Comparison of ENCODE assay signal across 22 cellular contexts in genomic region chr22:47055461-47055860, GRCh38.
"Had no signal": no experiment of that assay in that cellular context is flagged by ENCODE, and none has a peak within 500 bp of the region (broad histone marks: within the 10 kb centered on the region; RNA-seq: fewer than 3 reads in every experiment).

No MANE protein-coding gene starts in this region.

- H3K27me3 Mint-ChIP-seq: activated CD4-positive, alpha-beta memory T cell treated with anti-CD3 and anti-CD28 coated beads for 36 hours; activated CD8-positive, alpha-beta memory T cell treated with anti-CD3 and anti-CD28 coated beads, Interleukin-2, amount 10 ng/mL, durations not matched to agents 7 days and 5 days; activated naive CD4-positive, alpha-beta T cell treated with anti-CD3 and anti-CD28 coated beads, Interleukin-2, amount 50 U/mL, for 24 hours; naive thymus-derived CD8-positive, alpha-beta T cell had no signal

- H3K36me3 ChIP-seq: ovary had no signal

- H3K36me3 Mint-ChIP-seq: activated CD8-positive, alpha-beta memory T cell treated with anti-CD3 and anti-CD28 coated beads, Interleukin-2, amount 10 ng/mL, durations not matched to agents 7 days and 5 days; activated naive CD4-positive, alpha-beta T cell treated with anti-CD3 and anti-CD28 coated beads, Interleukin-2, amount 50 U/mL, for 24 hours had no signal

- DNase-seq: activated CD4-positive, alpha-beta memory T cell treated with anti-CD3 and anti-CD28 coated beads for 36 hours; activated CD4-positive, alpha-beta T cell treated with anti-CD3 and anti-CD28 coated beads for 48 hours; activated CD4-positive, CD25-positive, alpha-beta regulatory T cell; activated CD8-positive, alpha-beta memory T cell treated with anti-CD3 and anti-CD28 coated beads, Interleukin-2, amount 10 ng/mL, durations not matched to agents 7 days and 5 days; activated effector memory CD4-positive, alpha-beta T cell treated with anti-CD3 and anti-CD28 coated beads, Interleukin-2, amount 50 U/mL, for 16 hours; activated T-cell treated with anti-CD3 and anti-CD28 coated beads for 4 hours; amniotic stem cell; cerebellar nuclear complex; islet precursor cell; stimulated activated CD4-positive, alpha-beta T cell treated with anti-CD3 and anti-CD28 coated beads, Interleukin-1b, Interleukin-23, amount 100 ng/mL, for 48 hours; stomach; T-helper 9 cell had no signal

- H3K9me3 Mint-ChIP-seq: activated CD4-positive, alpha-beta memory T cell treated with anti-CD3 and anti-CD28 coated beads for 36 hours; activated naive CD4-positive, alpha-beta T cell treated with anti-CD3 and anti-CD28 coated beads, Interleukin-2, amount 50 U/mL, for 24 hours; mesothelial cell of epicardium; naive thymus-derived CD8-positive, alpha-beta T cell; stimulated activated effector memory CD8-positive, alpha-beta T cell treated with anti-CD3 and anti-CD28 coated beads, Interleukin-12 subunit alpha, Interleukin-12 subunit beta, amount 100 ng/mL, for 72 hours had no signal

- H3K4me1 Mint-ChIP-seq: activated naive CD4-positive, alpha-beta T cell treated with anti-CD3 and anti-CD28 coated beads, Interleukin-2, amount 50 U/mL, for 24 hours had no signal

- H3K27ac Mint-ChIP-seq: activated CD4-positive, alpha-beta memory T cell treated with anti-CD3 and anti-CD28 coated beads for 36 hours; activated CD8-positive, alpha-beta memory T cell treated with anti-CD3 and anti-CD28 coated beads, Interleukin-2, amount 10 ng/mL, durations not matched to agents 7 days and 5 days; activated naive CD4-positive, alpha-beta T cell treated with anti-CD3 and anti-CD28 coated beads, Interleukin-2, amount 50 U/mL, for 24 hours; mesothelial cell of epicardium had no signal

- H3K4me3 ChIP-seq: heart left ventricle, ovary, psoas muscle, stomach, suprapubic skin, tibial nerve had no signal

- H3K9me3 ChIP-seq: heart left ventricle, ovary, psoas muscle, stomach, suprapubic skin, tibial nerve had no signal

- H3K4me3 Mint-ChIP-seq: activated CD4-positive, alpha-beta memory T cell treated with anti-CD3 and anti-CD28 coated beads for 36 hours; activated CD8-positive, alpha-beta memory T cell treated with anti-CD3 and anti-CD28 coated beads, Interleukin-2, amount 10 ng/mL, durations not matched to agents 7 days and 5 days; activated naive CD4-positive, alpha-beta T cell treated with anti-CD3 and anti-CD28 coated beads, Interleukin-2, amount 50 U/mL, for 24 hours; mesothelial cell of epicardium; naive thymus-derived CD8-positive, alpha-beta T cell; stimulated activated effector memory CD8-positive, alpha-beta T cell treated with anti-CD3 and anti-CD28 coated beads, Interleukin-12 subunit alpha, Interleukin-12 subunit beta, amount 100 ng/mL, for 72 hours had no signal

- H3K4me1 ChIP-seq: heart left ventricle, psoas muscle, stomach, suprapubic skin had no signal

- H3K27me3 ChIP-seq: heart left ventricle, ovary, stomach, suprapubic skin, tibial nerve had no signal

- H3K27ac ChIP-seq: heart left ventricle, ovary, psoas muscle, stomach, suprapubic skin, tibial nerve had no signal

- ATAC-seq: activated CD8-positive, alpha-beta memory T cell treated with anti-CD3 and anti-CD28 coated beads, Interleukin-2, amount 10 ng/mL, durations not matched to agents 7 days and 5 days; heart left ventricle; naive thymus-derived CD8-positive, alpha-beta T cell; psoas muscle; right cardiac atrium; stimulated activated effector memory CD8-positive, alpha-beta T cell treated with anti-CD3 and anti-CD28 coated beads, Interleukin-12 subunit alpha, Interleukin-12 subunit beta, amount 100 ng/mL, for 72 hours had no signal
